In the genomic region with DNA sequence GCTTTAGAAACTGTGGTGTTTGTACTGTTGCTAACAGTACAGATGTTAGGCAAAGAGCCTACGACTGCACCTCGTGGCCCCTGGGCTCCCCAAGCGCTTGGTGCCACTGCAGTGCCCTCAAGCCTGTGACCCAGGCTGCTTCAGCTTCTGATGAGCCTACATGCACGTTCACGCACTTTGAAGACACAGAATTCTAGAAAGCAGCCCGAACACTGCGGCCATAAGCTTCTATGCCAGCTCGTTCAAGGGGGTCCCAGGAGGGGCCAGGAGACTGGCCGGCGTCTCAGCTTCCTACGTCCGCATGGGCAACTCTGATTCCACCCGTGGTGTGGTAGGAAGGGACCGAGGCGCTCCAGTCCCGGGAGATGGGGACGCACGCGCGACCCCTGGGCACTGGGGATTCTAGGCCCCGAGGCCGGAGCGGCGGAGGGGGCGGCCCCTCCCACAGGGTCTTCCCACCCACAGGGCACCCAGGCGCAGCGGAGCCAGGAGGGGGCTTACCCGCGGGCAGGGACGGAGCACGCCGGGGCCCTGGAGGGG, we compare ENCODE assay signal across 8 cellular contexts. TPM values are rescaled to one million over a fixed set of nuclear protein-coding genes. Genes with fewer than 3 reads are reported as not detected.
DNase-seq lines count a peak whose midpoint lies in the region; ATAC-seq, FAIRE-seq and TF ChIP-seq lines count a peak whose summit lies in the region.

No MANE protein-coding gene starts in this region.

- no peaks in the 10 kb centered on the region for H3K36me3 ChIP-seq in cardiac muscle cell
- no peaks in the 10 kb centered on the region for H3K36me3 ChIP-seq in bronchial epithelial cell (ENCODE audit: control insufficient read depth, insufficient read depth, low read length)
- no peaks in the 10 kb centered on the region for H3K36me3 ChIP-seq in vagina

- FAIRE-seq in bronchial epithelial cell (lab: Jason Lieb, UNC): no peak

- H3K4me3 ChIP-seq in cardiac muscle cell (peak overlapping the region; percentile 78), bronchial epithelial cell (ENCODE audit: low read depth, low read length) (peak overlapping the region; percentile 70), vagina (peak overlapping the region; percentile 43 to 48)

- intact Hi-C loops in cardiac septum (cut with DNase I) (no loop called here), vagina (cut with DNase I) (no loop called here)

- H3K27me3 Mint-ChIP-seq in memory B cell: peaks cover 14% of the 10 kb centered on the region

- H3K36me3 Mint-ChIP-seq in memory B cell: no peaks in the 10 kb centered on the region

- peak; percentile 16 for ATAC-seq in memory B cell (ENCODE audit: low read depth)
- ATAC-seq in GM21381 (IDR thresholded peaks at IDR 0.05; ENCODE audit: unreplicated experiment): no peak

- DNase-seq in cardiac muscle cell (ENCODE audit: low read depth in 1 of 2, low spot score in 1 of 2) (peak in 1 of 2 donors; percentile 23), cardiac septum (ENCODE audit: low spot score) (no peak), bronchial epithelial cell (ENCODE audit: low read depth) (no peak), memory B cell (ENCODE audit: low spot score in 2 of 2) (peak in 1 of 2 donors; percentile 14), vagina (ENCODE audit: extremely low spot score in 2 of 2) (no peak), NOMO-1 treated with DMSO at 0.1 percent for 48 hours (lab: John Stamatoyannopoulos, UW; ENCODE audit: unreplicated experiment) (no peak)
- no peak for DNase-seq in stimulated activated CD4-positive, alpha-beta T cell treated with anti-CD3 and anti-CD28 coated beads, Interleukin-15, amount 100 ng/mL, for 24 hours

- peaks cover under 1% of the 10 kb centered on the region for H3K9me3 Mint-ChIP-seq in memory B cell

- H3K27ac Mint-ChIP-seq in memory B cell: no peak overlapping the region

- peak overlapping the region; percentile 67 for H3K4me3 Mint-ChIP-seq in memory B cell

- H3K4me1 ChIP-seq in cardiac muscle cell (ENCODE audit: low read depth) (no peaks in the 10 kb centered on the region), vagina (peaks cover 14% of the 10 kb centered on the region)

- TF ChIP-seq POLR2A in vagina (IDR thresholded peaks at IDR 0.05): no peak

- H3K9me3 ChIP-seq in cardiac muscle cell (ENCODE audit: low read depth) (no peaks in the 10 kb centered on the region), vagina (no peaks in the 10 kb centered on the region)

- H3K27me3 ChIP-seq in cardiac muscle cell: peaks cover 12% of the 10 kb centered on the region
- H3K27me3 ChIP-seq in bronchial epithelial cell (ENCODE audit: control insufficient read depth, insufficient read depth, low read length): no peaks in the 10 kb centered on the region
- no peaks in the 10 kb centered on the region for H3K27me3 ChIP-seq in vagina

- H3K27ac ChIP-seq in cardiac muscle cell: no peak overlapping the region
- peak overlapping the region; percentile 80 for H3K27ac ChIP-seq in vagina

- TF ChIP-seq CTCF in cardiac muscle cell (IDR thresholded peaks at IDR 0.05; ENCODE audit: low read depth, low read length): no peak
- TF ChIP-seq CTCF in bronchial epithelial cell (IDR thresholded peaks at IDR 0.05; ENCODE audit: insufficient read depth, low read length, severe bottlenecking): no peak
- TF ChIP-seq CTCF in vagina (IDR thresholded peaks at IDR 0.05): no peak

- H3K4me1 Mint-ChIP-seq in memory B cell: peaks cover 29% of the 10 kb centered on the region

RNA-seq across cellular contexts. Expression of a gene that starts 0.7 kb away (rescaled TPM):
- total RNA-seq in cardiac muscle cell (3.7 and 8.5 TPM in 2 replicates), cardiac septum (2.0 TPM), bronchial epithelial cell (17.8 and 19.7 TPM in 2 replicates), vagina (10.3 TPM)
- 1.0 and 2.9 TPM in 2 replicates for polyA plus RNA-seq in cardiac muscle cell
